In genomic region chr11:65637794-65638317, GRCh38 we compare ENCODE assay signal across 1 cellular context.
TF ChIP-seq lines count a peak whose summit lies in the region.

TSS of gene SIPA1 (plus strand) at chr11:65638101. CDS start at chr11:65640922, 2,821 bp downstream.

TF ChIP-seq in HepG2, 621 proteins besides CTCF, POLR2A, EP300 and RAD21 (continued from another document and continues in another):
- TF ChIP-seq TEAD2 (CRISPR knock-in tag; IDR thresholded peaks at IDR 0.05) (no peak), ISL2 (CRISPR knock-in tag; IDR thresholded peaks at IDR 0.05) (no peak), PAX8 (CRISPR knock-in tag; IDR thresholded peaks at IDR 0.05; ENCODE audit: borderline replicate concordance) (no peak), BCL6 (CRISPR knock-in tag; IDR thresholded peaks at IDR 0.05) (no peak), RELA (CRISPR knock-in tag; IDR thresholded peaks at IDR 0.05) (no peak), ZNF790 (CRISPR knock-in tag; IDR thresholded peaks at IDR 0.05; ENCODE audit: borderline replicate concordance) (no peak), ZNF646 (CRISPR knock-in tag; IDR thresholded peaks at IDR 0.05) (no peak), NR2F6 (IDR thresholded peaks at IDR 0.05) (no peak), NR2F6 (CRISPR knock-in tag; IDR thresholded peaks at IDR 0.05) (no peak; the same call in 1 of the 2 replicates), IRX3 (CRISPR knock-in tag; IDR thresholded peaks at IDR 0.05; ENCODE audit: borderline replicate concordance, low read depth) (no peak; the same call in 1 of the 2 replicates), ZNF597 (CRISPR knock-in tag; IDR thresholded peaks at IDR 0.05) (no peak), KLF16 (CRISPR knock-in tag; IDR thresholded peaks at IDR 0.05) (no peak), ZNF788 (CRISPR knock-in tag; IDR thresholded peaks at IDR 0.05; ENCODE audit: borderline replicate concordance) (no peak), SMC3 (IDR thresholded peaks at IDR 0.05; ENCODE audit: low read length) (peak; percentile 29), ZBTB34 (CRISPR knock-in tag; IDR thresholded peaks at IDR 0.05) (peak; percentile 40; the same call in 1 of the 2 replicates), RBAK (CRISPR knock-in tag; IDR thresholded peaks at IDR 0.05) (no peak), ZBTB3 (CRISPR knock-in tag; IDR thresholded peaks at IDR 0.05; ENCODE audit: borderline replicate concordance, low read depth) (no peak), ZNF776 (CRISPR knock-in tag; IDR thresholded peaks at IDR 0.05) (no peak; the same call in 1 of the 2 replicates), PRDM4 (CRISPR knock-in tag; IDR thresholded peaks at IDR 0.05; ENCODE audit: borderline replicate concordance) (no peak), GTF3A (CRISPR knock-in tag; conservative IDR thresholded peaks at IDR 0.05) (no peak), HOXA7 (CRISPR knock-in tag; IDR thresholded peaks at IDR 0.05) (no peak), ZNF3 (CRISPR knock-in tag; IDR thresholded peaks at IDR 0.05) (no peak), ZNF10 (CRISPR knock-in tag; IDR thresholded peaks at IDR 0.05; ENCODE audit: borderline replicate concordance, low read depth) (no peak), TBX3 (IDR thresholded peaks at IDR 0.05; ENCODE audit: borderline replicate concordance) (no peak), PAWR (CRISPR knock-in tag; IDR thresholded peaks at IDR 0.05; ENCODE audit: borderline replicate concordance) (no peak), GMEB2 (CRISPR knock-in tag; IDR thresholded peaks at IDR 0.05; ENCODE audit: low read depth) (no peak), ZNF512 (CRISPR knock-in tag; IDR thresholded peaks at IDR 0.05) (no peak), ZNF580 (CRISPR knock-in tag; IDR thresholded peaks at IDR 0.05; ENCODE audit: borderline replicate concordance, low read depth) (no peak; the same call in 1 of the 2 replicates), ZBTB46 (CRISPR knock-in tag; IDR thresholded peaks at IDR 0.05; ENCODE audit: borderline replicate concordance) (no peak), ELF3 (CRISPR knock-in tag; IDR thresholded peaks at IDR 0.05) (peak; percentile 53; the same call in 1 of the 2 replicates), BHLHE40 (IDR thresholded peaks at IDR 0.05; ENCODE audit: low read length) (no peak), AKAP8 (CRISPR knock-in tag; IDR thresholded peaks at IDR 0.05) (peak; percentile 33; the same call in 1 of the 2 replicates), DRAP1 (CRISPR knock-in tag; IDR thresholded peaks at IDR 0.05) (no peak), DDIT3 (CRISPR knock-in tag; IDR thresholded peaks at IDR 0.05) (no peak), PATZ1 (CRISPR knock-in tag; IDR thresholded peaks at IDR 0.05) (no peak), GMEB1 (CRISPR knock-in tag; IDR thresholded peaks at IDR 0.05; ENCODE audit: borderline replicate concordance) (no peak)
